10 cellular contexts compared by ENCODE assay signal in genomic region chr20:46060301-46060881, GRCh38. TPM values are rescaled to one million over a fixed set of nuclear protein-coding genes. Genes with fewer than 3 reads are reported as not detected.
DNase-seq lines count a peak whose midpoint lies in the region; ATAC-seq and TF ChIP-seq lines count a peak whose summit lies in the region.
"Had no signal": no experiment of that assay in that cellular context is flagged by ENCODE, and none has a peak within 500 bp of the region (broad histone marks: within the 10 kb centered on the region; RNA-seq: fewer than 3 reads in every experiment).

No MANE protein-coding gene starts in this region.

- no peak for ATAC-seq in HG02885 (IDR thresholded peaks at IDR 0.05; ENCODE audit: poor library complexity, unreplicated experiment)

- no peak for DNase-seq in activated naive CD4-positive, alpha-beta T cell treated with Interleukin-2 at 50 U/mL for 16 hours
- DNase-seq in NOMO-1 treated with dmso at 0.1 percent for 144 hours (lab: John Stamatoyannopoulos, UW; ENCODE audit: unreplicated experiment) (peak; percentile 47), endothelial cell (ENCODE audit: low spot score) (no peak), superior temporal gyrus (ENCODE audit: extremely low spot score) (peak; percentile 29), 8988T (no peak)
- no peak for DNase-seq in activated effector memory CD4-positive, alpha-beta T cell treated with Interleukin-2 at 50 U/mL for 16 hours
- DNase-seq: stimulated activated CD4-positive, alpha-beta T cell treated with anti-CD3 and anti-CD28 coated beads, Interleukin-4, amount 100 ng/mL, for 24 hours had no signal

- H3K27me3 Mint-ChIP-seq in activated naive CD4-positive, alpha-beta T cell treated with anti-CD3 and anti-CD28 coated beads, Interleukin-2, amount 50 U/mL, for 24 hours, result peaks cover 14% of the 10 kb centered on the region
- H3K27me3 Mint-ChIP-seq in endothelial cell (ENCODE audit: unreplicated experiment), result peaks cover 14% of the 10 kb centered on the region

- H3K9me3 Mint-ChIP-seq in activated naive CD4-positive, alpha-beta T cell treated with anti-CD3 and anti-CD28 coated beads, Interleukin-2, amount 50 U/mL, for 24 hours, result no peaks in the 10 kb centered on the region
- H3K9me3 Mint-ChIP-seq in endothelial cell (ENCODE audit: unreplicated experiment), result no peaks in the 10 kb centered on the region
- H3K9me3 Mint-ChIP-seq: mesothelial cell of epicardium had no signal

- H3K36me3 Mint-ChIP-seq in activated naive CD4-positive, alpha-beta T cell treated with anti-CD3 and anti-CD28 coated beads, Interleukin-2, amount 50 U/mL, for 24 hours, result peaks cover 47% of the 10 kb centered on the region
- H3K36me3 Mint-ChIP-seq in endothelial cell (ENCODE audit: low read depth, unreplicated experiment), result peaks cover 49% of the 10 kb centered on the region

- TF ChIP-seq CTCF in endothelial cell (IDR thresholded peaks at IDR 0.05; ENCODE audit: unreplicated experiment), result no peak

- no peak overlapping the region for H3K27ac Mint-ChIP-seq in activated naive CD4-positive, alpha-beta T cell treated with anti-CD3 and anti-CD28 coated beads, Interleukin-2, amount 50 U/mL, for 24 hours
- H3K27ac Mint-ChIP-seq in endothelial cell (ENCODE audit: unreplicated experiment), result peak overlapping the region; percentile 74
- H3K27ac Mint-ChIP-seq: mesothelial cell of epicardium had no signal

- peak overlapping the region; percentile 47 for H3K4me3 Mint-ChIP-seq in activated naive CD4-positive, alpha-beta T cell treated with anti-CD3 and anti-CD28 coated beads, Interleukin-2, amount 50 U/mL, for 24 hours
- H3K4me3 Mint-ChIP-seq in endothelial cell (ENCODE audit: unreplicated experiment), result peak overlapping the region; percentile 81
- H3K4me3 Mint-ChIP-seq: mesothelial cell of epicardium had no signal

- peaks cover 65% of the 10 kb centered on the region for H3K4me1 Mint-ChIP-seq in activated naive CD4-positive, alpha-beta T cell treated with anti-CD3 and anti-CD28 coated beads, Interleukin-2, amount 50 U/mL, for 24 hours
- H3K4me1 Mint-ChIP-seq in endothelial cell (ENCODE audit: unreplicated experiment), result peaks cover 38% of the 10 kb centered on the region

RNA-seq across cellular contexts. Expression of gene NCOA5, which starts 29.4 kb away (rescaled TPM):
- total RNA-seq in endothelial cell (ENCODE audit: unreplicated experiment), result 34.9 TPM

RNA-seq across cellular contexts. Expression of gene SLC12A5, which starts 31.4 kb away (rescaled TPM):
- total RNA-seq in endothelial cell (ENCODE audit: unreplicated experiment), result 8.8 TPM

RNA-seq across cellular contexts. Expression of gene MMP9, which starts 51.7 kb away (rescaled TPM):
- 9.7 TPM for total RNA-seq in endothelial cell (ENCODE audit: unreplicated experiment)
- total RNA-seq: mesothelial cell of epicardium had no signal

RNA-seq across cellular contexts. Expression of gene CD40, which starts 57.7 kb away (rescaled TPM):
- total RNA-seq in endothelial cell (ENCODE audit: unreplicated experiment), result 69.4 TPM

Comparison
In these comparisons a context has a peak if more than half of its experiments do, and no peak if none do; other contexts are left out.
1. DNase-seq: peak in NOMO-1 treated with dmso at 0.1 percent for 144 hours (single experiment) and superior temporal gyrus (single experiment); none in activated naive CD4-positive, alpha-beta T cell treated with Interleukin-2 at 50 U/mL for 16 hours (single experiment), endothelial cell (single experiment), activated effector memory CD4-positive, alpha-beta T cell treated with Interleukin-2 at 50 U/mL for 16 hours (single experiment) and 8988T (single experiment).